ENCODE assay signal across 12 cellular contexts in the genomic region with DNA sequence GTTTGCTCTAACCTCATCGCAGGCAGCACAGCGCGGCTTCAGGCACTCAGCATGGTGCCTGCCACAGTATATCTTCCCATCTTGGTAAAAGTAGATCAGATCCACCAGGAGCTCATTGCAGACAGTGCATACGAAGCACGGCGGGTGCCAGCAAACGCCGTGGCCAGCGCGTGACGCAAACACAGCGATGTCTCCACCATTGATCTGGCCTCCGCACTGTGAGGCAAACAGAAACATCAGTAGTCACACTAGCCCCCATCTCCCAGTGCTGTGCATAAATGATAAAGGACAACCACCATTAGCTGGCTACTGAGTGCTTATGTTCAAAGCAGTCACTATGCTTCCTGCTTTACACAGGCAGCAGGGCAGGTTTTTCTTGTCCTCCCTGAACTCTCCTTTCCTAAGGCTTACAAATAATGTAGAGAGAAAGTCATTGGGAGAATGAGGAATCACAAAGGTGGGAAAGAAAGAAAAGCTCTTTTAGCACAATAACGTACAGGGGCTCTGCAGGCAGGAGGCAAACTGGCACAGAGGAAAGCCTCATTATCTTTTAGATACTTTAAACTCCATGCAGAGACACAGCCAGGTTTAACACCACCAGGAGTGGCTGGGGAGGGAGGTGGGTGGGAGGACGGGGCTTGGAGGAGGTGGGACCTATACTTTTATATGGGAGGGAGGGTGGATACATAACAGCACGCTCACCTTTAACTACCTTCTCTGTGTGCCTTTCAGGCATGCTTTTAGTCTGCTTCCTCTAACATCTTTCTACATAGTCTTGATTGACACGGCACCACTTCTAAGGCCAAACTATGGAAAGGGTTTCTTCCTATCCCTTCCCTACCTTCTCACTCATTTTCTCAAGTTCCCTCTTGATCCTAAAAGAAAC.
DNase-seq lines count a peak whose midpoint lies in the region; ATAC-seq and TF ChIP-seq lines count a peak whose summit lies in the region.
"Had no signal": no experiment of that assay in that cellular context is flagged by ENCODE, and none has a peak within 500 bp of the region (broad histone marks: within the 10 kb centered on the region; RNA-seq: fewer than 3 reads in every experiment).

No MANE protein-coding gene starts in this region.

- no peak overlapping the region for H3K4ac ChIP-seq in H9 (ENCODE audit: low read depth, low read length)

- H3K27me3 ChIP-seq in H9 (ENCODE audit: insufficient read depth, low read length) (no peaks in the 10 kb centered on the region), iPS-18a (ENCODE audit: control insufficient read depth, insufficient read depth, low read length) (no peaks in the 10 kb centered on the region), sigmoid colon (no peaks in the 10 kb centered on the region), ascending aorta (no peaks in the 10 kb centered on the region)
- H3K27me3 ChIP-seq: BE2C, vagina had no signal

- no peak for DNase-seq in H9
- no peak for DNase-seq in RWPE1 (ENCODE audit: low spot score)
- no peak for DNase-seq in sigmoid colon
- no peak for DNase-seq in ascending aorta (ENCODE audit: low spot score in 2 of 2)
- no peak for DNase-seq in activated naive CD8-positive, alpha-beta T cell treated with anti-CD3 and anti-CD28 coated beads for 36 hours
- DNase-seq in omental fat pad (ENCODE audit: low spot score): no peak
- DNase-seq: anterior cingulate cortex, BE2C, DMS153 had no signal

- peaks cover 13 to 26% (median 13%) of the 10 kb centered on the region in 3 experiments; a peak in 6 of 7 replicates for H3K36me3 Mint-ChIP-seq in H9 (ENCODE audit: insufficient read depth in 1 of 3, low read depth in 3 of 3)
- H3K36me3 Mint-ChIP-seq in activated naive CD8-positive, alpha-beta T cell treated with anti-CD3 and anti-CD28 coated beads for 36 hours: no peaks in the 10 kb centered on the region

- POLR2A ChIA-PET in RWPE1 (lab: Yijun Ruan, JAX; ENCODE audit: low non-redundant PET): no interaction called here

- no peaks in the 10 kb centered on the region; the same call in 1 of the 2 replicates for H3K4me1 ChIP-seq in H9 (ENCODE audit: insufficient read depth, low read length)
- peaks cover 42% of the 10 kb centered on the region for H3K4me1 ChIP-seq in iPS-18a (ENCODE audit: control insufficient read depth, low read depth, low read length)
- H3K4me1 ChIP-seq in sigmoid colon: peaks cover 0 to 45% (median 38%) of the 10 kb centered on the region in 4 donors
- H3K4me1 ChIP-seq in ascending aorta: peaks cover 0 to 8% of the 10 kb centered on the region in 2 donors
- H3K4me1 ChIP-seq: BE2C had no signal

- H3K9me3 Mint-ChIP-seq in H9: no peaks in the 10 kb centered on the region; a peak in 1 of 5 replicates
- H3K9me3 Mint-ChIP-seq in activated naive CD8-positive, alpha-beta T cell treated with anti-CD3 and anti-CD28 coated beads for 36 hours: no peaks in the 10 kb centered on the region

- intact Hi-C loops in sigmoid colon (cut with DNase I): no loop called here
- intact Hi-C loops in ascending aorta (cut with DNase I): no loop called here

- TF ChIP-seq CTCF in H9 (conservative IDR thresholded peaks at IDR 0.05) (no peak), RWPE1 (conservative IDR thresholded peaks at IDR 0.05; ENCODE audit: low read depth) (no peak), sigmoid colon (IDR thresholded peaks at IDR 0.05) (no peak), ascending aorta (IDR thresholded peaks at IDR 0.05) (no peak), omental fat pad (IDR thresholded peaks at IDR 0.05) (no peak)

- no peak for ATAC-seq in omental fat pad (ENCODE audit: low FRiP score)
- ATAC-seq in HG03280 (IDR thresholded peaks at IDR 0.05; ENCODE audit: unreplicated experiment): no peak

- no peak overlapping the region for H3T11ph ChIP-seq in H9 (ENCODE audit: low read length)

- peak overlapping the region in 1 of 2 experiments; percentile 9; a peak in 2 of 5 replicates for H3K4me3 Mint-ChIP-seq in H9
- H3K4me3 Mint-ChIP-seq in activated naive CD8-positive, alpha-beta T cell treated with anti-CD3 and anti-CD28 coated beads for 36 hours: no peak overlapping the region

- H3K36me3 ChIP-seq in iPS-18a (ENCODE audit: control insufficient read depth, low read depth, low read length) (no peaks in the 10 kb centered on the region), sigmoid colon (peaks cover 15 to 70% (median 30%) of the 10 kb centered on the region in 4 donors), ascending aorta (peaks cover 10 to 47% of the 10 kb centered on the region in 2 donors)
- H3K36me3 ChIP-seq: BE2C had no signal

- H3K18ac ChIP-seq in H9 (ENCODE audit: insufficient read length, low read depth, low read length): no peak overlapping the region

- H3K27ac ChIP-seq in H9 (ENCODE audit: insufficient read length, low read depth, low read length) (no peak overlapping the region), RWPE1 (peak overlapping the region; percentile 15; the same call in 1 of the 2 replicates), iPS-18a (ENCODE audit: low read length) (peak overlapping the region; percentile 3), sigmoid colon (peak overlapping the region; percentile 10 to 62 (median 46)), ascending aorta (no peak overlapping the region)
- H3K27ac ChIP-seq: vagina had no signal

- no peaks in the 10 kb centered on the region for H3K79me2 ChIP-seq in H9 (ENCODE audit: insufficient read depth, low read length)

- H3K9ac ChIP-seq in H9 (ENCODE audit: extremely low read depth, insufficient read length, low read length) (no peak overlapping the region), iPS-18a (ENCODE audit: low read length) (no peak overlapping the region)

- CTCF ChIA-PET in RWPE1 (lab: Yijun Ruan, JAX): no interaction called here

- no CpG with 5 or more reads among the region's 17 CpGs for WGBS in H9 (ENCODE audit: extremely low coverage, insufficient read length, low lambda C conversion rate)
- 75 to 88% methylated on average over 17 of the region's 17 CpGs for WGBS in sigmoid colon, 2 donors

- H3K23ac ChIP-seq in H9 (ENCODE audit: insufficient read length, low read depth, low read length): no peak overlapping the region

- H3K4me1 Mint-ChIP-seq in H9: peaks cover 55 to 62% of the 10 kb centered on the region in 2 experiments
- H3K4me1 Mint-ChIP-seq in activated naive CD8-positive, alpha-beta T cell treated with anti-CD3 and anti-CD28 coated beads for 36 hours: no peaks in the 10 kb centered on the region

- no peak overlapping the region for H2BK12ac ChIP-seq in H9 (ENCODE audit: insufficient read length, low read depth, low read length)

- H4K8ac ChIP-seq in H9 (replicated peaks; ENCODE audit: insufficient read length, low read depth, low read length): no peak overlapping the region

- no peak for TF ChIP-seq EP300 in sigmoid colon (IDR thresholded peaks at IDR 0.05)

- H3K4me2 ChIP-seq in H9 (ENCODE audit: insufficient read depth, insufficient read length, low read length): no peak overlapping the region

- no peaks in the 10 kb centered on the region for H3K27me3 Mint-ChIP-seq in H9 (ENCODE audit: low read depth)
- peaks cover 5% of the 10 kb centered on the region for H3K27me3 Mint-ChIP-seq in activated naive CD8-positive, alpha-beta T cell treated with anti-CD3 and anti-CD28 coated beads for 36 hours

- no peak overlapping the region for H2BK15ac ChIP-seq in H9 (ENCODE audit: low read depth, low read length)

- H4K5ac ChIP-seq in H9 (ENCODE audit: insufficient read length, low read depth, low read length): no peak overlapping the region

- no peaks in the 10 kb centered on the region for H3K79me1 ChIP-seq in H9 (ENCODE audit: insufficient read depth, low read depth, low read length, poor library complexity, severe bottlenecking)

- no peak overlapping the region for H2BK20ac ChIP-seq in H9 (ENCODE audit: low read depth, low read length, poor library complexity, severe bottlenecking)

- no peak overlapping the region for H2BK120ac ChIP-seq in H9 (ENCODE audit: low read depth, low read length, poor library complexity, severe bottlenecking)

- H3K4me3 ChIP-seq in iPS-18a (ENCODE audit: low read length): peak overlapping the region; percentile 7
- H3K4me3 ChIP-seq in sigmoid colon: no peak overlapping the region
- no peak overlapping the region for H3K4me3 ChIP-seq in ascending aorta
- H3K4me3 ChIP-seq: vagina had no signal

- no peak overlapping the region for H3K14ac ChIP-seq in H9 (ENCODE audit: insufficient read depth, low read length)

- peak overlapping the region in 2 of 3 experiments; percentile 94 to 95; a peak in 6 of 7 replicates for H3K27ac Mint-ChIP-seq in H9
- no peak overlapping the region for H3K27ac Mint-ChIP-seq in activated naive CD8-positive, alpha-beta T cell treated with anti-CD3 and anti-CD28 coated beads for 36 hours

- no peaks in the 10 kb centered on the region for H3K23me2 ChIP-seq in H9 (ENCODE audit: insufficient read length, low read depth, low read length, poor library complexity, severe bottlenecking)

- no peak overlapping the region for H2BK5ac ChIP-seq in H9 (ENCODE audit: insufficient read length, low read length)

- no peaks in the 10 kb centered on the region for H3K9me3 ChIP-seq in H9 (ENCODE audit: control insufficient read depth, low read depth, low read length)
- H3K9me3 ChIP-seq in iPS-18a (ENCODE audit: control insufficient read depth, low read depth, low read length): no peaks in the 10 kb centered on the region
- H3K9me3 ChIP-seq in sigmoid colon: no peaks in the 10 kb centered on the region
- H3K9me3 ChIP-seq in ascending aorta: no peaks in the 10 kb centered on the region
- H3K9me3 ChIP-seq: BE2C, vagina had no signal

- no peak overlapping the region for H3K56ac ChIP-seq in H9 (ENCODE audit: insufficient read length, low read depth, low read length)

- TF ChIP-seq POLR2A in sigmoid colon (IDR thresholded peaks at IDR 0.05): no peak

- H2AK5ac ChIP-seq in H9 (ENCODE audit: insufficient read length, low read length): no peak overlapping the region

- H4K91ac ChIP-seq in H9 (ENCODE audit: insufficient read length, low read depth, low read length): no peak overlapping the region

- H4K20me1 ChIP-seq in H9 (ENCODE audit: control insufficient read depth, insufficient read depth, insufficient read length): no peaks in the 10 kb centered on the region

- no peak overlapping the region for H2AFZ ChIP-seq in H9 (ENCODE audit: low read length)

Comparison
In these comparisons a context has a peak if more than half of its experiments do, and no peak if none do; other contexts are left out.
1. H3K27ac ChIP-seq: peak in RWPE1 (single experiment), iPS-18a (single experiment) and sigmoid colon (4 of 4); none in H9 (single experiment) and ascending aorta (0 of 2).